In the genomic region with DNA sequence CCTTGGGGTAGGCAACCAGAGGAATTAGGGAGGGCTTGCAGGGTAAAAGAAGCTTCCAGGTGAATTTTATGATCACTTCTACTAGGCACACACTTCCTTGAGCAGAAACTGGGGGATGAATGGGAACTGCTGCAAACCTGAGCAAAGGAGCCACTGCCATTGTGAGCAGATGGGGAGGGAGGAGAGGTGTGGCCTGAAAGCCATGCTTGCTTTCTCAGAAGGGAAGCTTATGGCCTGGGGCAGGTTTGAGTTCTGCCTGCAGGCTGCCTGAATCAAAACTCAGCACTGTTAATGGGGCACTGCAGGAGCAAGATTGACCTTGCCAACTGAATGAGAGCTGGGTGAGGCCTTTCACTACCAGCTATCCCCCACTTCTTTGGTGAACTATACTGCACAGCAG, we compare ENCODE assay signal across 15 cellular contexts.
"Had no signal": no experiment of that assay in that cellular context is flagged by ENCODE, and none has a peak within 500 bp of the region (broad histone marks: within the 10 kb centered on the region; RNA-seq: fewer than 3 reads in every experiment).

No MANE protein-coding gene starts in this region.

- DNase-seq: activated CD4-positive, alpha-beta T cell treated with anti-CD3 and anti-CD28 coated beads, Interleukin-2, amount 10 ng/mL, durations not matched to agents 24 days and 14 days; activated CD4-positive, CD25-positive, alpha-beta regulatory T cell; activated CD8-positive, alpha-beta T cell treated with anti-CD3 and anti-CD28 coated beads, Interleukin-2, amount 10 ng/mL, durations not matched to agents 7 days and 5 days; activated naive CD4-positive, alpha-beta T cell treated with anti-CD3 and anti-CD28 coated beads for 36 hours; activated T-cell treated with anti-CD3 and anti-CD28 coated beads, Interleukin-2, amount 50 U/mL, for 24 hours; effector CD8-positive, alpha-beta T cell; gastrocnemius medialis; head of caudate nucleus; kidney; naive B cell; stimulated activated CD4-positive, alpha-beta T cell treated with anti-CD3 and anti-CD28 coated beads, Interleukin-4, amount 100 ng/mL, for 1 hour; stomach; T-helper 9 cell; trophoblast cell had no signal

- H3K4me1 Mint-ChIP-seq: activated CD4-positive, alpha-beta T cell treated with anti-CD3 and anti-CD28 coated beads, Interleukin-2, amount 10 ng/mL, durations not matched to agents 24 days and 14 days; naive B cell; stimulated activated effector memory CD8-positive, alpha-beta T cell treated with anti-CD3 and anti-CD28 coated beads, Interleukin-12 subunit alpha, Interleukin-12 subunit beta, amount 100 ng/mL, for 72 hours had no signal

- H3K4me3 Mint-ChIP-seq: activated CD4-positive, alpha-beta T cell treated with anti-CD3 and anti-CD28 coated beads, Interleukin-2, amount 10 ng/mL, durations not matched to agents 24 days and 14 days; activated CD8-positive, alpha-beta T cell treated with anti-CD3 and anti-CD28 coated beads, Interleukin-2, amount 10 ng/mL, durations not matched to agents 7 days and 5 days; activated naive CD4-positive, alpha-beta T cell treated with anti-CD3 and anti-CD28 coated beads for 36 hours; activated T-cell treated with anti-CD3 and anti-CD28 coated beads, Interleukin-2, amount 50 U/mL, for 24 hours; stimulated activated effector memory CD8-positive, alpha-beta T cell treated with anti-CD3 and anti-CD28 coated beads, Interleukin-12 subunit alpha, Interleukin-12 subunit beta, amount 100 ng/mL, for 72 hours had no signal

- H3K27me3 Mint-ChIP-seq: activated CD4-positive, alpha-beta T cell treated with anti-CD3 and anti-CD28 coated beads, Interleukin-2, amount 10 ng/mL, durations not matched to agents 24 days and 14 days; activated T-cell treated with anti-CD3 and anti-CD28 coated beads, Interleukin-2, amount 50 U/mL, for 24 hours; naive B cell had no signal

- H3K36me3 Mint-ChIP-seq: naive B cell; stimulated activated effector memory CD8-positive, alpha-beta T cell treated with anti-CD3 and anti-CD28 coated beads, Interleukin-12 subunit alpha, Interleukin-12 subunit beta, amount 100 ng/mL, for 72 hours had no signal

- H3K9me3 Mint-ChIP-seq: activated CD4-positive, alpha-beta T cell treated with anti-CD3 and anti-CD28 coated beads, Interleukin-2, amount 10 ng/mL, durations not matched to agents 24 days and 14 days had no signal

- H3K27ac Mint-ChIP-seq: activated CD4-positive, alpha-beta T cell treated with anti-CD3 and anti-CD28 coated beads, Interleukin-2, amount 10 ng/mL, durations not matched to agents 24 days and 14 days; activated CD8-positive, alpha-beta T cell treated with anti-CD3 and anti-CD28 coated beads, Interleukin-2, amount 10 ng/mL, durations not matched to agents 7 days and 5 days; activated naive CD4-positive, alpha-beta T cell treated with anti-CD3 and anti-CD28 coated beads for 36 hours; activated T-cell treated with anti-CD3 and anti-CD28 coated beads, Interleukin-2, amount 50 U/mL, for 24 hours; naive B cell; stimulated activated effector memory CD8-positive, alpha-beta T cell treated with anti-CD3 and anti-CD28 coated beads, Interleukin-12 subunit alpha, Interleukin-12 subunit beta, amount 100 ng/mL, for 72 hours had no signal
